26 cellular contexts compared by ENCODE assay signal in the genomic region with DNA sequence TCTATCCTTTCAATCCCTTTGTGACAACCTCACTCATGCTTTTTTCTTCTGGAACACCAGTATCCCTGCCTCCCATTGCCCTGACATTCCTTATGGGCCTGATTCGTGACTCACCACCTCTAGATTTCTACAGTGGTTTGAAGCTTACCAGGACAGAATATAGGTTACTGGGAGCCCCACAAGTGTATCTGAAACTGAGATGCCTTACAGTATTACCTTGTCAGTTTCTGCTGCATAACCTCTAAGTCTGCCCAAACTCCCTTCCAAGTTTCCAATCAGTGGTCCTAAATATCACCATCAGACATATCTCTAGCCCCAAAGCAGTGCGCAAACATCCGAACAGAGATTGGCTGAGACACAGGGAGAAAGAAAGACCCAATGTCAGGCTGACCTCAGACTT. TPM values are rescaled to one million over a fixed set of nuclear protein-coding genes. Genes with fewer than 3 reads are reported as not detected.
"Had no signal": no experiment of that assay in that cellular context is flagged by ENCODE, and none has a peak within 500 bp of the region (broad histone marks: within the 10 kb centered on the region; RNA-seq: fewer than 3 reads in every experiment).

No MANE protein-coding gene starts in this region.

- H3K36me3 ChIP-seq: adrenal gland, cardiac muscle cell, sigmoid colon, upper lobe of left lung had no signal

- H3K27me3 ChIP-seq: adrenal gland, cardiac muscle cell, sigmoid colon, upper lobe of left lung had no signal

- H3K4me1 ChIP-seq: sigmoid colon had no signal

- H3K4me3 ChIP-seq: adrenal gland, cardiac muscle cell, sigmoid colon, upper lobe of left lung had no signal

- DNase-seq: activated CD4-positive, alpha-beta T cell treated with anti-CD3 and anti-CD28 coated beads for 1 hour; activated CD4-positive, alpha-beta T cell treated with anti-CD3 and anti-CD28 coated beads, Interleukin-2, amount 50 U/mL, for 4 hours; activated CD8-positive, alpha-beta memory T cell treated with anti-CD3 and anti-CD28 coated beads, Interleukin-2, amount 50 U/mL, for 48 hours; activated naive CD4-positive, alpha-beta T cell; activated T-cell treated with anti-CD3 and anti-CD28 coated beads, Interleukin-2, amount 50 U/mL, for 4 hours; adrenal gland; effector CD4-positive, alpha-beta T cell; hypothalamus; left ventricle myocardium superior; mammary epithelial cell; naive thymus-derived CD8-positive, alpha-beta T cell; retina; sigmoid colon; stimulated activated CD4-positive, alpha-beta T cell treated with anti-CD3 and anti-CD28 coated beads, Interleukin-4, amount 100 ng/mL, for 1 hour; stimulated activated naive CD4-positive, alpha-beta T cell treated with Interleukin-2 at 50 U/mL for 16 hours; T-helper 1 cell; upper lobe of left lung had no signal

- H3K9me3 ChIP-seq: adrenal gland, sigmoid colon, upper lobe of left lung had no signal

- H3K27ac ChIP-seq: cardiac muscle cell, sigmoid colon, upper lobe of left lung had no signal

RNA-seq across cellular contexts. Expression of gene CPB1, which starts 5.6 kb away (rescaled TPM):
- total RNA-seq: activated CD8-positive, alpha-beta memory T cell treated with anti-CD3 and anti-CD28 coated beads for 36 hours; activated T-helper 2 cell treated with anti-CD3 and anti-CD28 coated beads, Interferon-gamma antibody, Interleukin-2, Interleukin-4, amounts not matched to agents 10 μg/mL and 5 μg/mL and 100 μg/mL, durations not matched to agents 14 hours and 24 hours and 36 hours; astrocyte; cardiac muscle cell; chondrocyte; esophagus mucosa; frontal cortex; left ventricle myocardium superior; mammary epithelial cell; naive thymus-derived CD8-positive, alpha-beta T cell; progenitor cell of endocrine pancreas had no signal
- polyA plus RNA-seq: cardiac muscle cell; mammary epithelial cell; naive thymus-derived CD8-positive, alpha-beta T cell had no signal

RNA-seq across cellular contexts. Expression of gene CPA3, which starts 31.9 kb away (rescaled TPM):
- total RNA-seq: activated CD8-positive, alpha-beta memory T cell treated with anti-CD3 and anti-CD28 coated beads for 36 hours; activated T-helper 2 cell treated with anti-CD3 and anti-CD28 coated beads, Interferon-gamma antibody, Interleukin-2, Interleukin-4, amounts not matched to agents 10 μg/mL and 5 μg/mL and 100 μg/mL, durations not matched to agents 14 hours and 24 hours and 36 hours; astrocyte; cardiac muscle cell; chondrocyte; frontal cortex; mammary epithelial cell; mesothelial cell of epicardium; naive thymus-derived CD8-positive, alpha-beta T cell; progenitor cell of endocrine pancreas had no signal
- polyA plus RNA-seq: cardiac muscle cell; mammary epithelial cell; naive thymus-derived CD8-positive, alpha-beta T cell had no signal
